ENCODE assay signal across 8 cellular contexts in genomic region chr7:140230517-140230861, GRCh38. TPM values are rescaled to one million over a fixed set of nuclear protein-coding genes. Genes with fewer than 3 reads are reported as not detected.
DNase-seq lines count a peak whose midpoint lies in the region; ATAC-seq, FAIRE-seq and TF ChIP-seq lines count a peak whose summit lies in the region.

No MANE protein-coding gene starts in this region.

- WGBS in suprapubic skin, result 0% methylated on average over 17 of the region's 57 CpGs

- TF ChIP-seq CTCF in neural progenitor cell (IDR thresholded peaks at IDR 0.05) (no peak), suprapubic skin (IDR thresholded peaks at IDR 0.05) (no peak)

- H3K27me3 ChIP-seq in neural progenitor cell (peaks cover 61% of the 10 kb centered on the region), suprapubic skin (no peaks in the 10 kb centered on the region)

- no peaks in the 10 kb centered on the region for H4K20me1 ChIP-seq in neural progenitor cell (ENCODE audit: low read depth)

- peaks cover 20% of the 10 kb centered on the region for H3K4me1 Mint-ChIP-seq in neural progenitor cell

- H3K79me2 ChIP-seq in neural progenitor cell (ENCODE audit: low read depth), result no peaks in the 10 kb centered on the region

- TF ChIP-seq EP300 in suprapubic skin (IDR thresholded peaks at IDR 0.05), result no peak

- no peak overlapping the region for H3K27ac Mint-ChIP-seq in neural progenitor cell

- H3K27ac ChIP-seq in neural progenitor cell (no peak overlapping the region), suprapubic skin (peak overlapping the region; percentile 87)

- TF ChIP-seq POLR2A in erythroblast (IDR thresholded peaks at IDR 0.05; ENCODE audit: low read length) (no peak), suprapubic skin (IDR thresholded peaks at IDR 0.05) (peak in 1 of 2 donors; percentile 46)

- peaks cover 9% of the 10 kb centered on the region for H3K4me1 ChIP-seq in neural progenitor cell
- H3K4me1 ChIP-seq in suprapubic skin, result peaks cover 46% of the 10 kb centered on the region

- H3K4me3 Mint-ChIP-seq in neural progenitor cell, result peak overlapping the region; percentile 92

- no peaks in the 10 kb centered on the region for H3K9me3 ChIP-seq in neural progenitor cell (ENCODE audit: low read depth)
- no peaks in the 10 kb centered on the region for H3K9me3 ChIP-seq in suprapubic skin

- no peaks in the 10 kb centered on the region for H3K36me3 Mint-ChIP-seq in neural progenitor cell

- peak overlapping the region; percentile 90 for H2AFZ ChIP-seq in neural progenitor cell (replicated peaks)

- H3K4me2 ChIP-seq in neural progenitor cell, result peak overlapping the region; percentile 99

- H3F3A ChIP-seq in neural progenitor cell (ENCODE audit: low read depth), result peaks cover 19% of the 10 kb centered on the region

- H3K36me3 ChIP-seq in neural progenitor cell (no peaks in the 10 kb centered on the region), suprapubic skin (no peaks in the 10 kb centered on the region)

- peak overlapping the region; percentile 75 for H3K4me3 ChIP-seq in neural progenitor cell
- H3K4me3 ChIP-seq in suprapubic skin, result peak overlapping the region; percentile 74

- peak; percentile 48 for ATAC-seq in HG03439 (IDR thresholded peaks at IDR 0.05; ENCODE audit: unreplicated experiment)

- no peak for FAIRE-seq in urothelium cell line (lab: Jason Lieb, UNC)

- no peak overlapping the region for H3K9ac ChIP-seq in neural progenitor cell

- no peaks in the 10 kb centered on the region for H3K9me3 Mint-ChIP-seq in neural progenitor cell

- DNase-seq in COLO668 (lab: John Stamatoyannopoulos, UW; ENCODE audit: unreplicated experiment) (peak; percentile 71), erythroblast (lab: John Stamatoyannopoulos, UW) (peak; percentile 30 to 32), neural progenitor cell (ENCODE audit: low spot score) (peak; percentile 47), suprapubic skin (ENCODE audit: low spot score in 2 of 2) (peak in 1 of 2 donors; percentile 80), urothelium cell line (ENCODE audit: low spot score) (no peak), cerebellum (ENCODE audit: low spot score) (no peak)
- DNase-seq in activated CD8-positive, alpha-beta memory T cell treated with anti-CD3 and anti-CD28 coated beads for 4 hours (ENCODE audit: low read depth in 2 of 2), result peak; percentile 53 to 67

- peaks cover 22% of the 10 kb centered on the region for H3K27me3 Mint-ChIP-seq in neural progenitor cell (ENCODE audit: insufficient read depth, low read depth)

RNA-seq across cellular contexts. Expression of gene KDM7A, which starts 53.7 kb away (rescaled TPM):
- total RNA-seq in neural progenitor cell (ENCODE audit: low replicate concordance), result 10.5 and 13.6 TPM in 2 replicates
- total RNA-seq in suprapubic skin, result 100 to 1,000 TPM in 1 of 4 donors, 10 to 100 TPM in 3; 29.0 to 104 (median 35.1) TPM
- total RNA-seq in cerebellum, result 19.4 TPM

Comparison
In these comparisons a context has a peak if more than half of its experiments do, and no peak if none do; other contexts are left out.
1. DNase-seq: peak in COLO668 (single experiment), activated CD8-positive, alpha-beta memory T cell treated with anti-CD3 and anti-CD28 coated beads for 4 hours (2 of 2), erythroblast (2 of 2) and neural progenitor cell (single experiment); none in urothelium cell line (single experiment) and cerebellum (single experiment).